ENCODE assay signal across 8 cellular contexts in the genomic region with DNA sequence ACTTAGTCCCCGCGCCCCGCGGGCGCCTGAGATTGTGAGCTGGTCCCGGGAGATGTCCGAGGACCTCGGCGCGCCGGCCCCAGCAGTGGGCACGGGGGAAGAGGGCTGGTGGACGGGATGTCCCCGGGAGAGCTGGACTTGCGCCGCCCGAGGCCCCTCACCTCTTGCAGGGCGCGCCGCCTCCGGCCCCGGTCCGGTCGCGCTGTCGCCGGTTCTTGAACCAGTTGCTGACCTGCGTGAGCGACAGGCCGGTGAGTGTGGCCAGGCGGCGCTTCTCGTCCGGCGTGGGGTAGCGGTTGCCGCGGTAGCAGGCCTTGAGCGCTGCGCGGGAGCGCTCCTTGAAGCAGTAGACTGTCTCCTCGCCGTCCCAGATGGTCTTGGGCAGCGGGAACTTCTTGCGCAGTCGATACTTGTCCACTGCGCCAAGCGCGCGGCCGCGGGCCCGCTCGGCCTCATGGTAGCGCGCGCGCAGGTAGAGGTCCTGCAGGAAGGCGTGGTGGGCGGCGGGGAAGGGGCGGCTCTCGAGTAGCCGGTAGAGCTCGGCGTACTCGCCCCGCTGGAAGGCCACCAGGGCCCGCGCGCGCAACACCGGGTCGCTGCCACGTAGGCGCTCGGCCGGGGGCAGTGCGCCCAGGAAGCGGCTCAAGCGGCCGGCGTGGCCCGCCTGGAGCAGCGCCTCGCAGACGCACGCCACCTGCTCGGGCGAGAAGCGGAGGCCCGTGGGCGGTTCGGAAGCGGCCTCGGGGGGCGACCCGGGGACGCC. TPM values are rescaled to one million over a fixed set of nuclear protein-coding genes. Genes with fewer than 3 reads are reported as not detected.
DNase-seq lines count a peak whose midpoint lies in the region; ATAC-seq and TF ChIP-seq lines count a peak whose summit lies in the region.

No MANE protein-coding gene starts in this region.

- H3K36me3 ChIP-seq in OCI-LY7 (ENCODE audit: insufficient read depth, low read length) = no peaks in the 10 kb centered on the region

- H3K4me3 Mint-ChIP-seq in stimulated activated naive B cell treated with anti-CD40 and anti-IgM and Interleukin-4, amounts not matched to agents 10 μg/mL and 1 μg/mL and 100 μg/mL, for 72 hours = peak overlapping the region; percentile 78

- H3K4me3 ChIP-seq in OCI-LY7 (ENCODE audit: low read depth, low read length, poor library complexity, severe bottlenecking) (peak overlapping the region; percentile 93), cardiac fibroblast (replicated peaks in 1 of 2; ENCODE audit: low read depth in 2 of 2, low read length in 2 of 2) (peak overlapping the region; percentile 69 to 79)

- no peaks in the 10 kb centered on the region for H3K79me2 ChIP-seq in OCI-LY7 (ENCODE audit: insufficient read depth, low read depth, low read length)

- H3K9me3 Mint-ChIP-seq in stimulated activated naive B cell treated with anti-CD40 and anti-IgM and Interleukin-4, amounts not matched to agents 10 μg/mL and 1 μg/mL and 100 μg/mL, for 72 hours = no peaks in the 10 kb centered on the region

- no peaks in the 10 kb centered on the region for H4K20me1 ChIP-seq in OCI-LY7 (ENCODE audit: insufficient read depth, low read length)

- H3K27me3 Mint-ChIP-seq in stimulated activated naive B cell treated with anti-CD40 and anti-IgM and Interleukin-4, amounts not matched to agents 10 μg/mL and 1 μg/mL and 100 μg/mL, for 72 hours = peaks cover 25 to 30% of the 10 kb centered on the region in 2 donors

- peaks cover 26% of the 10 kb centered on the region for H3K4me1 ChIP-seq in OCI-LY7 (ENCODE audit: insufficient read depth, low read length, poor library complexity, severe bottlenecking)

- peaks cover 7 to 12% of the 10 kb centered on the region in 2 donors for H3K36me3 Mint-ChIP-seq in stimulated activated naive B cell treated with anti-CD40 and anti-IgM and Interleukin-4, amounts not matched to agents 10 μg/mL and 1 μg/mL and 100 μg/mL, for 72 hours

- no peaks in the 10 kb centered on the region for H3K9me3 ChIP-seq in OCI-LY7 (ENCODE audit: low read length)

- ATAC-seq in stimulated activated naive B cell treated with anti-CD40 and anti-IgM and Interleukin-4, amounts not matched to agents 10 μg/mL and 1 μg/mL and 100 μg/mL, for 72 hours (replicated peaks) = peak in 1 of 2 donors; percentile 1
- no peak for ATAC-seq in HG03442 (IDR thresholded peaks at IDR 0.05; ENCODE audit: unreplicated experiment)

- DNase-seq in GM10266 (ENCODE audit: extremely low spot score) = peak; percentile 80
- DNase-seq in OCI-LY7 (ENCODE audit: low spot score) = peak; percentile 21
- DNase-seq in cardiac fibroblast (ENCODE audit: low read depth in 2 of 2) = peak; percentile 76
- peak; percentile 74 for DNase-seq in kidney tubule cell (ENCODE audit: low spot score)
- DNase-seq in stimulated activated naive B cell treated with anti-CD40 and anti-IgM and Interleukin-4, amounts not matched to agents 10 μg/mL and 1 μg/mL and 100 μg/mL, for 72 hours = no peak
- DNase-seq in activated gamma-delta T cell (lab: John Stamatoyannopoulos, UW) = no peak

- H3K27ac Mint-ChIP-seq in stimulated activated naive B cell treated with anti-CD40 and anti-IgM and Interleukin-4, amounts not matched to agents 10 μg/mL and 1 μg/mL and 100 μg/mL, for 72 hours = no peak overlapping the region

- peak overlapping the region; percentile 100 for H3K4me2 ChIP-seq in OCI-LY7 (ENCODE audit: low read length)

- BruUV-seq in OCI-LY7 (replicated peaks; lab: Mats Ljungman, UMichigan) = no TSS peak

- peak overlapping the region; percentile 87 for H2AFZ ChIP-seq in OCI-LY7 (ENCODE audit: low read length)

- TF ChIP-seq CTCF in 22Rv1 (IDR thresholded peaks at IDR 0.05) = no peak
- no peak for TF ChIP-seq CTCF in GM10266 (IDR thresholded peaks at IDR 0.05; ENCODE audit: control insufficient read depth, insufficient read depth, low read depth, missing control alignments)
- no peak for TF ChIP-seq CTCF in OCI-LY7 (conservative IDR thresholded peaks at IDR 0.05; ENCODE audit: low read length)
- TF ChIP-seq CTCF in cardiac fibroblast (IDR thresholded peaks at IDR 0.05; ENCODE audit: low read depth, low read length) = no peak

- H3K9me2 ChIP-seq in OCI-LY7 (ENCODE audit: insufficient read depth, low read length) = no peaks in the 10 kb centered on the region

- POLR2A ChIA-PET in OCI-LY7 (lab: Charles Lee) = no interaction called here

- intact Hi-C loops in OCI-LY7 (cut with micrococcal nuclease; ENCODE audit: unreplicated experiment) = no loop called here

- H3K27ac ChIP-seq in 22Rv1 (peak overlapping the region; percentile 96), OCI-LY7 (ENCODE audit: low read depth, low read length, poor library complexity, severe bottlenecking) (no peak overlapping the region)

- CTCF ChIA-PET in OCI-LY7 (lab: Charles Lee; ENCODE audit: unreplicated experiment) = no interaction called here

- peaks cover 24 to 50% of the 10 kb centered on the region in 2 donors for H3K4me1 Mint-ChIP-seq in stimulated activated naive B cell treated with anti-CD40 and anti-IgM and Interleukin-4, amounts not matched to agents 10 μg/mL and 1 μg/mL and 100 μg/mL, for 72 hours

RNA-seq across cellular contexts. Expression of gene SIX5, which starts 1.0 kb away (rescaled TPM):
- 9.4 and 10.2 TPM in 2 replicates for total RNA-seq in OCI-LY7 (2014; rRNA removed; shearing (Covaris generic))
- 15.2 and 18.6 TPM in 2 replicates for total RNA-seq in OCI-LY7 (2022)

RNA-seq across cellular contexts. Expression of gene DMPK, which starts 14.2 kb away (rescaled TPM):
- total RNA-seq in OCI-LY7 (2014; rRNA removed; shearing (Covaris generic)) = 12.8 and 14.9 TPM in 2 replicates
- 34.7 and 46.9 TPM in 2 replicates for total RNA-seq in OCI-LY7 (2022)

RNA-seq across cellular contexts. Expression of gene DMWD, which starts 24.6 kb away (rescaled TPM):
- 27.1 and 43.2 TPM in 2 replicates for total RNA-seq in OCI-LY7 (2014; rRNA removed; shearing (Covaris generic))
- 44.0 and 57.3 TPM in 2 replicates for total RNA-seq in OCI-LY7 (2022)

RNA-seq across cellular contexts. Expression of gene MEIOSIN, which starts 34.8 kb away (rescaled TPM):
- not detected in 2 replicates for total RNA-seq in OCI-LY7 (2014; rRNA removed; shearing (Covaris generic))
- total RNA-seq in OCI-LY7 (2022) = not detected in 2 replicates

RNA-seq across cellular contexts. Expression of gene FBXO46, which starts 37.4 kb away (rescaled TPM):
- total RNA-seq in OCI-LY7 (2014; rRNA removed; shearing (Covaris generic)) = 23.9 and 27.5 TPM in 2 replicates
- total RNA-seq in OCI-LY7 (2022) = 31.7 and 32.2 TPM in 2 replicates

Comparison
In these comparisons a context has a peak if more than half of its experiments do, and no peak if none do; other contexts are left out.
1. DNase-seq: peak in GM10266 (single experiment), OCI-LY7 (single experiment), cardiac fibroblast (2 of 2) and kidney tubule cell (single experiment); none in stimulated activated naive B cell treated with anti-CD40 and anti-IgM and Interleukin-4, amounts not matched to agents 10 μg/mL and 1 μg/mL and 100 μg/mL, for 72 hours (single experiment) and activated gamma-delta T cell (single experiment).